In the genomic region with DNA sequence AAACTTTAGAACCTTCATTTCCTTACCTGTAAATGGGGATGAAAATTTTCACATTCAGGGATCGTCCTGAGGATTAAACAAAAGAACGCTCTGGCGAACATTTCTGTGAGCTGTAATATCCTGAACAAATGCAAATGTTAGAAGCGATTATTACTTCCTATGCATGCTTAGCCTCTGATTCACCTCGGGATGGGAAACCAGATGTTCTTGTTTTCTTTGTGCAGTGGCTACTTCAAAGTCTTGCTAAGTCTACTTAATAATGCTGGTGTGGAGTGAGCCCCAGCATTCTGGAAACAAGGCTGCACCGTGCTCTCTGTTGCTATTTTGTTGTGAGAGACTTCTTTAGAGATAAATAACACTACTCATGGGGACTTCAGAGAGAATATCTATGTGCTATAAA, we compare ENCODE assay signal across 13 cellular contexts.
DNase-seq lines count a peak whose midpoint lies in the region; ATAC-seq and TF ChIP-seq lines count a peak whose summit lies in the region.
"Had no signal": no experiment of that assay in that cellular context is flagged by ENCODE, and none has a peak within 500 bp of the region (broad histone marks: within the 10 kb centered on the region; RNA-seq: fewer than 3 reads in every experiment).

No MANE protein-coding gene starts in this region.

- peaks cover 45% of the 10 kb centered on the region for H3K36me3 Mint-ChIP-seq in endodermal cell (ENCODE audit: low read depth)
- H3K36me3 Mint-ChIP-seq: activated CD8-positive, alpha-beta memory T cell treated with anti-CD3 and anti-CD28 coated beads, Interleukin-2, amount 10 ng/mL, durations not matched to agents 7 days and 5 days had no signal

- H3K4me3 ChIP-seq in RWPE2 (ENCODE audit: severe bottlenecking), result no peak overlapping the region
- H3K4me3 ChIP-seq in endodermal cell (ENCODE audit: low read length), result no peak overlapping the region
- H3K4me3 ChIP-seq: psoas muscle had no signal

- H3K4me3 Mint-ChIP-seq in endodermal cell, result no peak overlapping the region
- H3K4me3 Mint-ChIP-seq: activated CD8-positive, alpha-beta memory T cell treated with anti-CD3 and anti-CD28 coated beads, Interleukin-2, amount 10 ng/mL, durations not matched to agents 7 days and 5 days had no signal

- H3K27ac ChIP-seq in RWPE2 (ENCODE audit: poor library complexity, severe bottlenecking) (peak overlapping the region; percentile 85), endodermal cell (ENCODE audit: low read depth, low read length) (no peak overlapping the region)
- H3K27ac ChIP-seq: psoas muscle had no signal

- ATAC-seq in RWPE2 (ENCODE audit: low read depth) (peak; percentile 95), GM18861 (IDR thresholded peaks at IDR 0.05; ENCODE audit: unreplicated experiment) (no peak)
- ATAC-seq: activated CD8-positive, alpha-beta memory T cell treated with anti-CD3 and anti-CD28 coated beads, Interleukin-2, amount 10 ng/mL, durations not matched to agents 7 days and 5 days; psoas muscle had no signal

- peak; percentile 87 for DNase-seq in ELR (ENCODE audit: low read depth)
- no peak for DNase-seq in RWPE2 (ENCODE audit: low spot score)
- peak; percentile 74 for DNase-seq in fibroblast of gingiva (ENCODE audit: low read depth)
- DNase-seq in pulmonary artery endothelial cell (ENCODE audit: low read depth, low spot score), result peak; percentile 89
- no peak for DNase-seq in NAMALWA (ENCODE audit: low spot score)
- no peak for DNase-seq in pons (ENCODE audit: low spot score)
- no peak for DNase-seq in endodermal cell
- DNase-seq: activated CD8-positive, alpha-beta memory T cell treated with anti-CD3 and anti-CD28 coated beads, Interleukin-2, amount 10 ng/mL, durations not matched to agents 7 days and 5 days; COR-L47; NCI-H2227 treated with DMSO at 0.1 percent for 48 hours; psoas muscle; stimulated activated CD8-positive, alpha-beta memory T cell treated with anti-CD3 and anti-CD28 coated beads, Interleukin-4, amount 100 ng/mL, for 48 hours had no signal

- H3K9me3 ChIP-seq in RWPE2 (ENCODE audit: severe bottlenecking) (no peaks in the 10 kb centered on the region), endodermal cell (ENCODE audit: control insufficient read depth, low read length) (no peaks in the 10 kb centered on the region)
- H3K9me3 ChIP-seq: psoas muscle had no signal

- H3K4me1 ChIP-seq in RWPE2 (ENCODE audit: insufficient read depth, poor library complexity, severe bottlenecking) (peaks cover 34% of the 10 kb centered on the region), endodermal cell (ENCODE audit: control insufficient read depth, insufficient read depth, low read length) (peaks cover 9% of the 10 kb centered on the region)

- H3K9me3 Mint-ChIP-seq in endodermal cell, result no peaks in the 10 kb centered on the region

- H3K9ac ChIP-seq in endodermal cell (ENCODE audit: extremely low read depth, low read length, poor library complexity, severe bottlenecking), result no peak overlapping the region

- WGBS in endodermal cell (ENCODE audit: insufficient coverage in 1 of 2, insufficient read length in 1 of 2), 2 experiments, result 92% methylated on average over 5 to 6 of the region's 6 CpGs

- H3K4me1 Mint-ChIP-seq in endodermal cell, result peaks cover 49% of the 10 kb centered on the region

- H3K27me3 Mint-ChIP-seq in endodermal cell (ENCODE audit: insufficient read depth), result no peaks in the 10 kb centered on the region
- H3K27me3 Mint-ChIP-seq: activated CD8-positive, alpha-beta memory T cell treated with anti-CD3 and anti-CD28 coated beads, Interleukin-2, amount 10 ng/mL, durations not matched to agents 7 days and 5 days had no signal

- TF ChIP-seq CTCF in RWPE2 (IDR thresholded peaks at IDR 0.05; ENCODE audit: poor library complexity, severe bottlenecking), result no peak
- no peak for TF ChIP-seq CTCF in endodermal cell (conservative IDR thresholded peaks at IDR 0.05)

- H3K36me3 ChIP-seq in RWPE2 (ENCODE audit: low read depth), result no peaks in the 10 kb centered on the region
- H3K36me3 ChIP-seq in endodermal cell (ENCODE audit: control insufficient read depth, insufficient read depth, low read length), result no peaks in the 10 kb centered on the region

- H3K27me3 ChIP-seq in RWPE2 (ENCODE audit: insufficient read depth, poor library complexity, severe bottlenecking) (no peaks in the 10 kb centered on the region), endodermal cell (ENCODE audit: control insufficient read depth, insufficient read depth, low read length, poor library complexity, severe bottlenecking) (no peaks in the 10 kb centered on the region)

- no peak overlapping the region for H3K27ac Mint-ChIP-seq in endodermal cell
- H3K27ac Mint-ChIP-seq: activated CD8-positive, alpha-beta memory T cell treated with anti-CD3 and anti-CD28 coated beads, Interleukin-2, amount 10 ng/mL, durations not matched to agents 7 days and 5 days had no signal

Comparison
In these comparisons a context has a peak if more than half of its experiments do, and no peak if none do; other contexts are left out.
1. DNase-seq: peak in ELR (single experiment), fibroblast of gingiva (single experiment) and pulmonary artery endothelial cell (single experiment); none in RWPE2 (single experiment), NAMALWA (single experiment), pons (single experiment) and endodermal cell (single experiment).